In genomic region chr11:128465946-128466688, GRCh38 we compare ENCODE assay signal across 11 cellular contexts.
DNase-seq lines count a peak whose midpoint lies in the region; ATAC-seq and TF ChIP-seq lines count a peak whose summit lies in the region.
"Had no signal": no experiment of that assay in that cellular context is flagged by ENCODE, and none has a peak within 500 bp of the region (broad histone marks: within the 10 kb centered on the region; RNA-seq: fewer than 3 reads in every experiment).

No MANE protein-coding gene starts in this region.

- no peak overlapping the region for H2BK5ac ChIP-seq in IMR-90 (ENCODE audit: low read depth, low read length, poor library complexity, severe bottlenecking)

- DNase-seq in IMR-90 = no peak
- peak; percentile 65 for DNase-seq in activated CD4-positive, alpha-beta memory T cell treated with anti-CD3 and anti-CD28 coated beads for 36 hours
- DNase-seq in left cardiac atrium = peak; percentile 43
- no peak for DNase-seq in smooth muscle cell (lab: John Stamatoyannopoulos, UW; ENCODE audit: unreplicated experiment)
- no peak for DNase-seq in HK-2 (ENCODE audit: unreplicated experiment)
- no peak for DNase-seq in NCI-H2081 (lab: John Stamatoyannopoulos, UW)
- DNase-seq: NCI-H1105, RPMI8226 had no signal

- POLR2A ChIA-PET in IMR-90 (lab: Charles Lee; ENCODE audit: unreplicated experiment) = no interaction called here
- POLR2A ChIA-PET in activated CD4-positive, alpha-beta memory T cell treated with anti-CD3 and anti-CD28 coated beads for 36 hours (lab: Charles Lee) = interaction anchor here (0.8 to 10.0 kb wide), 12 partner anchors 8 to 177 kb away, joined by 3 to 85 read pairs (median 4); no protein-coding TSS in a partner anchor

- TF ChIP-seq POLR2A in IMR-90 (IDR thresholded peaks at IDR 0.05; ENCODE audit: low read depth, low read length) = no peak; the same call in 1 of the 2 replicates

- TF ChIP-seq RAD21 in IMR-90 (IDR thresholded peaks at IDR 0.05; ENCODE audit: low read length) = no peak

- H4K20me1 ChIP-seq in IMR-90 (ENCODE audit: insufficient read depth, low read length) (peaks cover 27% of the 10 kb centered on the region), smooth muscle cell (ENCODE audit: low read depth) (no peaks in the 10 kb centered on the region)

- H3K4me3 Mint-ChIP-seq in activated CD4-positive, alpha-beta memory T cell treated with anti-CD3 and anti-CD28 coated beads for 36 hours = peak overlapping the region; percentile 70
- H3K4me3 Mint-ChIP-seq: neural crest cell had no signal

- H3K4me3 ChIP-seq in IMR-90 (ENCODE audit: insufficient read depth, low read depth, low read length) (no peak overlapping the region), smooth muscle cell (no peak overlapping the region)

- no peak overlapping the region; a peak in 1 of 4 replicates for H4K8ac ChIP-seq in IMR-90 (ENCODE audit: low read depth in 2 of 2, low read length in 2 of 2)

- H3K9me3 ChIP-seq in IMR-90 (ENCODE audit: control insufficient read depth, insufficient read depth, low read length) (no peaks in the 10 kb centered on the region), smooth muscle cell (replicated peaks; ENCODE audit: low read depth) (no peaks in the 10 kb centered on the region)

- no peak overlapping the region for H2BK20ac ChIP-seq in IMR-90 (ENCODE audit: low read depth, low read length)

- H2BK120ac ChIP-seq in IMR-90 (ENCODE audit: low read depth, low read length) = no peak overlapping the region

- H3K9ac ChIP-seq in IMR-90 (ENCODE audit: low read depth, low read length) = no peak overlapping the region
- H3K9ac ChIP-seq in smooth muscle cell (ENCODE audit: low read depth) = no peak overlapping the region

- peak overlapping the region; percentile 28; the same call in 1 of the 2 replicates for H3K4ac ChIP-seq in IMR-90 (ENCODE audit: low read depth, low read length)

- peaks cover 36% of the 10 kb centered on the region for H3K79me2 ChIP-seq in smooth muscle cell (ENCODE audit: low read depth)

- H2AFZ ChIP-seq in IMR-90 (replicated peaks; ENCODE audit: low read length, poor library complexity) = no peak overlapping the region
- H2AFZ ChIP-seq in smooth muscle cell (ENCODE audit: low read depth) = no peak overlapping the region

- intact Hi-C loops in IMR-90 (cut with micrococcal nuclease) = no loop called here
- intact Hi-C loops in activated CD4-positive, alpha-beta memory T cell treated with anti-CD3 and anti-CD28 coated beads for 36 hours (cut with micrococcal nuclease) = loop anchor here (5.0 kb wide), 1 partner anchor 366 kb away; no protein-coding TSS in a partner anchor
- intact Hi-C loops in left cardiac atrium (cut with DNase I) = loop anchor here in 1 of 2 donors (5.0 kb wide), 2 partner anchors 41 to 56 kb away; no protein-coding TSS in a partner anchor

- in situ Hi-C loops in IMR-90 (cut with MboI; ENCODE audit: low sequenced_read_pairs) = no loop called here

- H3K36me3 ChIP-seq in IMR-90 (ENCODE audit: control insufficient read depth, insufficient read depth, low read length) (peaks cover 26% of the 10 kb centered on the region), smooth muscle cell (ENCODE audit: low read depth) (peaks cover 4% of the 10 kb centered on the region)

- peaks cover 96% of the 10 kb centered on the region for H3K36me3 Mint-ChIP-seq in activated CD4-positive, alpha-beta memory T cell treated with anti-CD3 and anti-CD28 coated beads for 36 hours

- H3K18ac ChIP-seq in IMR-90 (ENCODE audit: low read depth, low read length) = no peak overlapping the region

- H2AK5ac ChIP-seq in IMR-90 (ENCODE audit: low read depth, low read length) = peak overlapping the region; percentile 50; the same call in 1 of the 2 replicates

- no peak overlapping the region for H3K14ac ChIP-seq in IMR-90 (replicated peaks; ENCODE audit: low read depth, low read length)

- BruUV-seq in IMR-90 (replicated peaks; lab: Mats Ljungman, UMichigan) = no TSS peak

- dilution Hi-C loops in IMR-90 (cut with HindIII; ENCODE audit: low sequenced_read_pairs, unreplicated experiment) = no loop called here

- ATAC-seq in IMR-90 (ENCODE audit: low read depth) (no peak), left cardiac atrium (peak; percentile 34 to 81), HG03442 (IDR thresholded peaks at IDR 0.05; ENCODE audit: unreplicated experiment) (no peak), GM19023 (IDR thresholded peaks at IDR 0.05; ENCODE audit: unreplicated experiment) (no peak)

- H3K27me3 ChIP-seq in IMR-90 (ENCODE audit: control insufficient read depth, insufficient read depth, low read length) (no peaks in the 10 kb centered on the region), smooth muscle cell (ENCODE audit: low read depth) (no peaks in the 10 kb centered on the region)

- H2BK15ac ChIP-seq in IMR-90 (ENCODE audit: low read depth, low read length) = no peak overlapping the region; the same call in 2 of the 3 replicates

- H3K9me3 Mint-ChIP-seq in activated CD4-positive, alpha-beta memory T cell treated with anti-CD3 and anti-CD28 coated beads for 36 hours = no peaks in the 10 kb centered on the region
- H3K9me3 Mint-ChIP-seq: neural crest cell had no signal

- H3K27me3 Mint-ChIP-seq in activated CD4-positive, alpha-beta memory T cell treated with anti-CD3 and anti-CD28 coated beads for 36 hours = no peaks in the 10 kb centered on the region

- peaks cover 32% of the 10 kb centered on the region for H3K9me1 ChIP-seq in IMR-90 (ENCODE audit: insufficient read depth, low read length)

- CTCF ChIA-PET in IMR-90 (lab: Yijun Ruan, JAX) = interaction anchor here (0.6 kb wide), 1 partner anchor 152 kb away, joined by 3 read pairs; no protein-coding TSS in a partner anchor
- CTCF ChIA-PET in activated CD4-positive, alpha-beta memory T cell treated with anti-CD3 and anti-CD28 coated beads for 36 hours (lab: Charles Lee) = interaction anchor here (0.9 to 7.6 kb wide), 15 partner anchors 11 to 309 kb away, joined by 3 to 54 read pairs (median 4); no protein-coding TSS in a partner anchor

- H3K27ac ChIP-seq in IMR-90 (ENCODE audit: insufficient read depth, low read length) (no peak overlapping the region), smooth muscle cell (ENCODE audit: low read depth) (peak overlapping the region; percentile 98)

- no peak overlapping the region for H3K23ac ChIP-seq in IMR-90 (ENCODE audit: low read depth, low read length)

- no peak overlapping the region for H4K5ac ChIP-seq in IMR-90 (ENCODE audit: low read depth, low read length)

- peaks cover 95% of the 10 kb centered on the region for H3K4me1 Mint-ChIP-seq in activated CD4-positive, alpha-beta memory T cell treated with anti-CD3 and anti-CD28 coated beads for 36 hours (ENCODE audit: low read depth)

- H3K4me2 ChIP-seq in IMR-90 (ENCODE audit: low read depth, low read length) (no peak overlapping the region), smooth muscle cell (no peak overlapping the region)

- H3K56ac ChIP-seq in IMR-90 (ENCODE audit: extremely low read depth, insufficient read depth, low read length) = no peak overlapping the region

- WGBS in IMR-90 (ENCODE audit: extremely low coverage in 2 of 2, insufficient read length in 1 of 2), 2 experiments = 91% methylated on average over 5 of the region's 15 CpGs; no CpG with 5 or more reads in 1 of the 2 experiments
- WGBS in smooth muscle cell (ENCODE audit: low lambda C conversion rate) = 92% methylated on average over 15 of the region's 15 CpGs

- H4K91ac ChIP-seq in IMR-90 (ENCODE audit: insufficient read depth, low read depth, low read length) = no peak overlapping the region

- H2AK9ac ChIP-seq in IMR-90 (replicated peaks; ENCODE audit: low read depth, low read length, poor library complexity) = no peak overlapping the region

- peak overlapping the region; percentile 99 for H3K27ac Mint-ChIP-seq in activated CD4-positive, alpha-beta memory T cell treated with anti-CD3 and anti-CD28 coated beads for 36 hours

- TF ChIP-seq CTCF in IMR-90 (conservative IDR thresholded peaks at IDR 0.05; ENCODE audit: low read depth, low read length) = no peak
- TF ChIP-seq CTCF in smooth muscle cell (IDR thresholded peaks at IDR 0.05; ENCODE audit: borderline replicate concordance, insufficient read depth, poor library complexity, severe bottlenecking) = no peak

- peaks cover 55 to 86% of the 10 kb centered on the region in 2 experiments for H3K79me1 ChIP-seq in IMR-90 (ENCODE audit: low read depth in 1 of 2, low read length in 2 of 2)

- peaks cover 22% of the 10 kb centered on the region for H3K4me1 ChIP-seq in IMR-90 (ENCODE audit: control insufficient read depth, insufficient read depth, low read length)
- peaks cover 17% of the 10 kb centered on the region for H3K4me1 ChIP-seq in smooth muscle cell (ENCODE audit: low read depth)

- H3F3A ChIP-seq in smooth muscle cell (ENCODE audit: low read depth) = peaks cover 44% of the 10 kb centered on the region

TF ChIP-seq in IMR-90, 13 proteins besides CTCF, POLR2A, EP300 and RAD21 (continues in another document):
- TF ChIP-seq BHLHE40 (IDR thresholded peaks at IDR 0.05; ENCODE audit: low read depth, low read length) (no peak), SMC3 (IDR thresholded peaks at IDR 0.05; ENCODE audit: low read depth, low read length) (no peak), RFX5 (IDR thresholded peaks at IDR 0.05; ENCODE audit: low read depth, low read length) (no peak), USF2 (IDR thresholded peaks at IDR 0.05; ENCODE audit: low read depth, low read length) (no peak), CEBPB (IDR thresholded peaks at IDR 0.05; ENCODE audit: low read depth, low read length) (no peak), RCOR1 (IDR thresholded peaks at IDR 0.05; ENCODE audit: insufficient replicate concordance, low read length) (no peak), MAZ (IDR thresholded peaks at IDR 0.05; ENCODE audit: borderline replicate concordance, low read depth, low read length) (no peak), FOS (IDR thresholded peaks at IDR 0.05; ENCODE audit: low read depth, low read length) (no peak), MAFK (IDR thresholded peaks at IDR 0.05; ENCODE audit: low read depth, low read length) (no peak), ELK1 (IDR thresholded peaks at IDR 0.05; ENCODE audit: borderline replicate concordance, low read depth, low read length) (no peak)

Comparison
In these comparisons a context has a peak if more than half of its experiments do, and no peak if none do; other contexts are left out.
1. ATAC-seq: peak in left cardiac atrium (2 of 2); none in IMR-90 (single experiment), HG03442 (single experiment) and GM19023 (single experiment).
2. DNase-seq: peak in activated CD4-positive, alpha-beta memory T cell treated with anti-CD3 and anti-CD28 coated beads for 36 hours (single experiment) and left cardiac atrium (single experiment); none in IMR-90 (single experiment), smooth muscle cell (single experiment), HK-2 (single experiment) and NCI-H2081 (0 of 2).